8 cellular contexts compared by ENCODE assay signal in the genomic region with DNA sequence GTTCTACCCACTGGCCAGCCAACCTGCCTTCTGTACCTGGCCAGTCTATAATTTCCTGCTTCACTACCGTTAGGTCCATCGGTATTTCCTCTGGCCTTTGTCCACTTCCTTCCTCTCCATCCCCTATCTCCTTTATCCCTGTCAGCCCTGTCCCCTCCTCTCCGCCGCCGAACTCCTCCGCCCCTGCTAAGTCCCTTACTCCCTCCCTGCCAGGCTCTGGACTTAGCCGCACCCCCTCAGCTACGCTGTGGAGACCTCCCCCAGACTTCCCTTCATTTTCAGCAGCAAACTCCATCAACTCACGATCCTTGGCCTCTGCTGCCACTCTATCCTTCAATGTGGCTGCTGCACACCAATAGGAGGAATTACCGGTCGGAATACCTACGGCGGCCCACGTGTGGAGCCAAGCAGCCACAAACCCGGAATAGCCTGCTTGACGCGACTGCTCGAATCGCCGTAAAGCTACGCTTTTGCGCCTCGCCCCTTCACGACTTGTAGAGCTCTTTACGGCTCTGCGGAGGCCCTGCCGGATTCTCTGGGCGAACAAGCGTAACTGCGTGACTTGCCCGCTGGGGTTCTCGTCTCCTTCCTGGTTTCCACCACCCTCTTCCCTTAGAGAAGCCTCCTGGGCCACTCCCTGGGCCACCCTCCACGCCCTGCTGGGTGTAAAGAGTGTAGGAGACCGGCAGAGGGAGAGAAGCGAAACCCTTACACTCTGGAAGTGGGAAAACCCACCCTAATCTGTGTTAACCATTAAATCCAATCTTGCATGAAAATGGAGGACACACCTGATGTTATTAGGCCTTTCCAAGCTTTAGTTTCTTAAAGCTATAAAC. TPM values are rescaled to one million over a fixed set of nuclear protein-coding genes. Genes with fewer than 3 reads are reported as not detected.
A peak's percentile ranks its signal among the peaks of the same experiment; 100 is the strongest.
DNase-seq lines count a peak whose midpoint lies in the region; ATAC-seq and TF ChIP-seq lines count a peak whose summit lies in the region.

A gene with protein sequence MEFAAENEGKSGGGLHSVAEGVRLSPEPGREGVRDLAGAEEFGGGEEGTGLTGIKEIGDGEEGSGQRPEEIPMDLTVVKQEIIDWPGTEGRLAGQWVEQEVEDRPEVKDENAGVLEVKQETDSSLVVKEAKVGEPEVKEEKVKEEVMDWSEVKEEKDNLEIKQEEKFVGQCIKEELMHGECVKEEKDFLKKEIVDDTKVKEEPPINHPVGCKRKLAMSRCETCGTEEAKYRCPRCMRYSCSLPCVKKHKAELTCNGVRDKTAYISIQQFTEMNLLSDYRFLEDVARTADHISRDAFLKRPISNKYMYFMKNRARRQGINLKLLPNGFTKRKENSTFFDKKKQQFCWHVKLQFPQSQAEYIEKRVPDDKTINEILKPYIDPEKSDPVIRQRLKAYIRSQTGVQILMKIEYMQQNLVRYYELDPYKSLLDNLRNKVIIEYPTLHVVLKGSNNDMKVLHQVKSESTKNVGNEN (minus strand): TSS at position 444 of the 836 bp plus-strand sequence. CDS start 149 bp downstream, at position 295.

- no peaks in the 10 kb centered on the region for H3K9me2 ChIP-seq in PC-9 (ENCODE audit: insufficient read depth)

- no peak within 1 kb of the TSS for H3K27ac Mint-ChIP-seq in activated T-cell treated with anti-CD3 and anti-CD28 coated beads, Interleukin-2, amount 50 U/mL, for 24 hours

- TF ChIP-seq EP300 in esophagus muscularis mucosa (IDR thresholded peaks at IDR 0.05), result no peak

- H3K79me2 ChIP-seq in DND-41 (ENCODE audit: insufficient read depth, low read length), result peaks cover 49% of the 10 kb centered on the region
- H3K79me2 ChIP-seq in PC-9 (ENCODE audit: low read depth), result peaks cover 46% of the 10 kb centered on the region

- H3K27me3 ChIP-seq in DND-41 (ENCODE audit: insufficient read depth, low read length, poor library complexity), result no peaks in the 10 kb centered on the region
- no peaks in the 10 kb centered on the region for H3K27me3 ChIP-seq in PC-9 (ENCODE audit: insufficient read depth, low read depth)
- H3K27me3 ChIP-seq in esophagus muscularis mucosa, result no peaks in the 10 kb centered on the region
- H3K27me3 ChIP-seq in muscle layer of duodenum (ENCODE audit: low read depth, low read length), result no peaks in the 10 kb centered on the region

- CTCF ChIA-PET in PC-9 (lab: Charles Lee), result interaction anchor here (0.6 to 1.3 kb wide), 6 partner anchors 8 to 406 kb away, joined by 3 to 10 read pairs (median 4); no protein-coding TSS in a partner anchor

- no peaks in the 10 kb centered on the region for H3K27me3 Mint-ChIP-seq in activated T-cell treated with anti-CD3 and anti-CD28 coated beads, Interleukin-2, amount 50 U/mL, for 24 hours

- H3K36me3 ChIP-seq in DND-41 (ENCODE audit: insufficient read depth, low read length) (peaks cover 29% of the 10 kb centered on the region), PC-9 (ENCODE audit: low read depth) (peaks cover 27% of the 10 kb centered on the region), esophagus muscularis mucosa (peaks cover 0 to 25% (median 11%) of the 10 kb centered on the region in 4 donors), muscle layer of duodenum (ENCODE audit: control insufficient read depth in 1 of 2, insufficient read depth in 2 of 2, low read length in 2 of 2) (peaks cover 10 to 14% of the 10 kb centered on the region in 2 donors)

- H3K4me1 ChIP-seq in DND-41 (ENCODE audit: insufficient read depth, low read length) (peaks cover 45% of the 10 kb centered on the region), PC-9 (replicated peaks; ENCODE audit: insufficient read depth) (peaks cover 22% of the 10 kb centered on the region), esophagus muscularis mucosa (peaks cover 12 to 25% (median 18%) of the 10 kb centered on the region in 4 donors), muscle layer of duodenum (ENCODE audit: control insufficient read depth in 1 of 2, insufficient read depth in 2 of 2, low read length in 2 of 2) (peaks cover 7 to 14% of the 10 kb centered on the region in 2 donors)

- peak within 1 kb of the TSS; percentile 63 for H3K9ac ChIP-seq in DND-41 (ENCODE audit: low read depth, low read length)

- H3K36me3 Mint-ChIP-seq in activated T-cell treated with anti-CD3 and anti-CD28 coated beads, Interleukin-2, amount 50 U/mL, for 24 hours (ENCODE audit: low read depth), result peaks cover 29% of the 10 kb centered on the region

- no TSS peak for BruUV-seq in PC-9 (replicated peaks; lab: Mats Ljungman, UMichigan)

- H3K27ac ChIP-seq in DND-41 (ENCODE audit: low read length) (peak within 1 kb of the TSS; percentile 87), PC-9 (peak within 1 kb of the TSS; percentile 67), esophagus muscularis mucosa (replicated peaks in 1 of 4) (peak within 1 kb of the TSS; percentile 79 to 86 (median 82)), muscle layer of duodenum (ENCODE audit: low read length) (peak within 1 kb of the TSS; percentile 95)

- ATAC-seq in DND-41 (ENCODE audit: insufficient read depth, low read depth), result peak; percentile 94
- ATAC-seq in GM21723 (IDR thresholded peaks at IDR 0.05; ENCODE audit: unreplicated experiment), result peak; percentile 87

- no peaks in the 10 kb centered on the region for H3K9me3 ChIP-seq in DND-41 (ENCODE audit: insufficient read depth, low read length, severe bottlenecking)
- peaks cover 1% of the 10 kb centered on the region; the same call in 1 of the 2 replicates for H3K9me3 ChIP-seq in PC-9 (ENCODE audit: insufficient read depth, low read depth)
- H3K9me3 ChIP-seq in esophagus muscularis mucosa, result no peaks in the 10 kb centered on the region
- H3K9me3 ChIP-seq in muscle layer of duodenum (ENCODE audit: control insufficient read depth in 1 of 2, low read length in 2 of 2), result no peaks in the 10 kb centered on the region

- POLR2A ChIA-PET in PC-9 (lab: Charles Lee; ENCODE audit: unreplicated experiment), result interaction anchor here (0.6 to 1.0 kb wide), 13 partner anchors 9 to 860 kb away, joined by 3 to 7 read pairs (median 3); a partner anchor contains a TSS

- in situ Hi-C loops in KBM-7 (cut with MboI; ENCODE audit: low pct_unique_long_range_greater_than_20kb, low sequenced_read_pairs), result no loop called here

- H3K4me2 ChIP-seq in DND-41 (ENCODE audit: insufficient read depth, low read length) (peak within 1 kb of the TSS; percentile 72), PC-9 (peak within 1 kb of the TSS; percentile 84)

- 3% methylated on average over 30 of the region's 35 CpGs for WGBS in esophagus muscularis mucosa

- no peaks in the 10 kb centered on the region for H3K9me3 Mint-ChIP-seq in activated T-cell treated with anti-CD3 and anti-CD28 coated beads, Interleukin-2, amount 50 U/mL, for 24 hours

- intact Hi-C loops in PC-9 (cut with micrococcal nuclease; ENCODE audit: unreplicated experiment) (loop anchor here (1.0 to 5.0 kb wide), 5 partner anchors 101 to 400 kb away; no protein-coding TSS in a partner anchor), esophagus muscularis mucosa (cut with DNase I) (no loop called here)

- H3K4me3 ChIP-seq in DND-41 (ENCODE audit: low read depth in 1 of 2, low read length in 2 of 2), result peak within 1 kb of the TSS; percentile 43 to 69
- H3K4me3 ChIP-seq in PC-9, result peak within 1 kb of the TSS; percentile 79
- peak within 1 kb of the TSS; percentile 68 to 80 (median 71) for H3K4me3 ChIP-seq in esophagus muscularis mucosa
- peak within 1 kb of the TSS; percentile 81 to 92 for H3K4me3 ChIP-seq in muscle layer of duodenum (ENCODE audit: low read depth in 1 of 2, low read length in 2 of 2)

- no peak for TF ChIP-seq POLR2A in esophagus muscularis mucosa (IDR thresholded peaks at IDR 0.05; ENCODE audit: low read depth)

- TF ChIP-seq CTCF in DND-41 (IDR thresholded peaks at IDR 0.05; ENCODE audit: borderline replicate concordance, extremely low read depth, low read length, poor library complexity, severe bottlenecking), result peak; percentile 61
- TF ChIP-seq CTCF in PC-9 (conservative IDR thresholded peaks at IDR 0.05), result peak; percentile 73
- TF ChIP-seq CTCF in esophagus muscularis mucosa (IDR thresholded peaks at IDR 0.05), result peak in 1 of 3 experiments; percentile 55

- H4K20me1 ChIP-seq in DND-41 (ENCODE audit: insufficient read depth, low read length) (no peaks in the 10 kb centered on the region), PC-9 (ENCODE audit: insufficient read depth) (no peaks in the 10 kb centered on the region)

- DNase-seq in DND-41 (peak; percentile 93), KBM-7 (peak; percentile 96), PC-9 (peak; percentile 91 to 98), esophagus muscularis mucosa (ENCODE audit: extremely low spot score) (peak; percentile 96)
- DNase-seq in activated T-cell treated with anti-CD3 and anti-CD28 coated beads, Interleukin-2, amount 50 U/mL, for 24 hours, result peak; percentile 87
- DNase-seq in stimulated activated CD8-positive, alpha-beta memory T cell treated with anti-CD3 and anti-CD28 coated beads, Interleukin-7, amount 100 ng/mL, for 24 hours (ENCODE audit: low read depth), result peak; percentile 59

- H2AFZ ChIP-seq in DND-41 (ENCODE audit: low read depth, low read length) (peak within 1 kb of the TSS; percentile 80), PC-9 (peak within 1 kb of the TSS; percentile 94)

- H3F3A ChIP-seq in PC-9 (ENCODE audit: insufficient read depth, low read depth), result peaks cover 8% of the 10 kb centered on the region; the same call in 1 of the 2 replicates

- H3K4me1 Mint-ChIP-seq in activated T-cell treated with anti-CD3 and anti-CD28 coated beads, Interleukin-2, amount 50 U/mL, for 24 hours (ENCODE audit: low read depth), result peaks cover 28% of the 10 kb centered on the region

- no peak within 1 kb of the TSS for H3K4me3 Mint-ChIP-seq in activated T-cell treated with anti-CD3 and anti-CD28 coated beads, Interleukin-2, amount 50 U/mL, for 24 hours

RNA-seq across cellular contexts. Expression of the gene that starts here (rescaled TPM):
- total RNA-seq in PC-9 (2021), result 13.7 and 16.1 TPM in 2 replicates
- total RNA-seq in esophagus muscularis mucosa, result 10 to 100 TPM; 12.8 to 16.8 (median 15.5) TPM

Comparison
In these comparisons a context has a peak if more than half of its experiments do, and no peak if none do; other contexts are left out.
1. Peak in every context shown above with its lines: DNase-seq, ATAC-seq, H3K4me3 ChIP-seq and H3K27ac ChIP-seq.